9 cellular contexts compared by ENCODE assay signal in genomic region chr1:184881941-184882648, GRCh38.
DNase-seq lines count a peak whose midpoint lies in the region; ATAC-seq and TF ChIP-seq lines count a peak whose summit lies in the region.
"Had no signal": no experiment of that assay in that cellular context is flagged by ENCODE, and none has a peak within 500 bp of the region (broad histone marks: within the 10 kb centered on the region; RNA-seq: fewer than 3 reads in every experiment).

No MANE protein-coding gene starts in this region.

- intact Hi-C loops in activated CD8-positive, alpha-beta T cell treated with anti-CD3 and anti-CD28 coated beads for 36 hours (cut with micrococcal nuclease), result loop anchor here (2.0 kb wide), 2 partner anchors 15 to 91 kb away; no protein-coding TSS in a partner anchor

- peaks cover 4% of the 10 kb centered on the region for H3K27me3 Mint-ChIP-seq in activated CD8-positive, alpha-beta T cell treated with anti-CD3 and anti-CD28 coated beads for 36 hours
- peaks cover 4% of the 10 kb centered on the region for H3K27me3 Mint-ChIP-seq in activated CD8-positive, alpha-beta T cell treated with anti-CD3 and anti-CD28 coated beads, Interleukin-2, amount 10 ng/mL, durations not matched to agents 7 days and 5 days (ENCODE audit: low read depth)
- no peaks in the 10 kb centered on the region for H3K27me3 Mint-ChIP-seq in chondrocyte (ENCODE audit: low read depth)
- H3K27me3 Mint-ChIP-seq in stimulated activated naive B cell treated with anti-CD40 and anti-IgM and Interleukin-4, amounts not matched to agents 10 μg/mL and 1 μg/mL and 100 μg/mL, for 72 hours, result no peaks in the 10 kb centered on the region

- H3K27ac Mint-ChIP-seq in activated CD8-positive, alpha-beta T cell treated with anti-CD3 and anti-CD28 coated beads for 36 hours, result peak overlapping the region; percentile 80
- H3K27ac Mint-ChIP-seq in activated CD8-positive, alpha-beta T cell treated with anti-CD3 and anti-CD28 coated beads, Interleukin-2, amount 10 ng/mL, durations not matched to agents 7 days and 5 days, result no peak overlapping the region
- H3K27ac Mint-ChIP-seq in chondrocyte (ENCODE audit: unreplicated experiment), result peak overlapping the region; percentile 71
- peak overlapping the region; percentile 3 for H3K27ac Mint-ChIP-seq in stimulated activated naive B cell treated with anti-CD40 and anti-IgM and Interleukin-4, amounts not matched to agents 10 μg/mL and 1 μg/mL and 100 μg/mL, for 72 hours

- POLR2A ChIA-PET in activated CD8-positive, alpha-beta T cell treated with anti-CD3 and anti-CD28 coated beads for 36 hours (lab: Charles Lee), result interaction anchor here (0.8 to 1.8 kb wide), 2 partner anchors 16 to 93 kb away, joined by 4 to 7 read pairs; partner anchors contain the start of gene NIBAN1
- POLR2A ChIA-PET in activated CD8-positive, alpha-beta T cell treated with anti-CD3 and anti-CD28 coated beads, Interleukin-2, amount 10 ng/mL, durations not matched to agents 7 days and 5 days (lab: Charles Lee), result interaction anchor here (0.6 kb wide), 1 partner anchor 156 kb away, joined by 3 read pairs; no protein-coding TSS in a partner anchor

- no peak for TF ChIP-seq CTCF in activated CD8-positive, alpha-beta T cell treated with anti-CD3 and anti-CD28 coated beads for 36 hours (IDR thresholded peaks at IDR 0.05)
- TF ChIP-seq CTCF in chondrocyte (IDR thresholded peaks at IDR 0.05), result no peak

- peaks cover 27% of the 10 kb centered on the region for H3K4me1 Mint-ChIP-seq in activated CD8-positive, alpha-beta T cell treated with anti-CD3 and anti-CD28 coated beads for 36 hours (ENCODE audit: low read depth)
- peaks cover 5% of the 10 kb centered on the region for H3K4me1 Mint-ChIP-seq in activated CD8-positive, alpha-beta T cell treated with anti-CD3 and anti-CD28 coated beads, Interleukin-2, amount 10 ng/mL, durations not matched to agents 7 days and 5 days (ENCODE audit: low read depth)
- peaks cover 31% of the 10 kb centered on the region for H3K4me1 Mint-ChIP-seq in chondrocyte (ENCODE audit: low read depth)
- H3K4me1 Mint-ChIP-seq in stimulated activated naive B cell treated with anti-CD40 and anti-IgM and Interleukin-4, amounts not matched to agents 10 μg/mL and 1 μg/mL and 100 μg/mL, for 72 hours, result peaks cover 5 to 12% of the 10 kb centered on the region in 2 donors

- H3K9me3 Mint-ChIP-seq in activated CD8-positive, alpha-beta T cell treated with anti-CD3 and anti-CD28 coated beads for 36 hours, result peaks cover 3% of the 10 kb centered on the region
- no peaks in the 10 kb centered on the region for H3K9me3 Mint-ChIP-seq in activated CD8-positive, alpha-beta T cell treated with anti-CD3 and anti-CD28 coated beads, Interleukin-2, amount 10 ng/mL, durations not matched to agents 7 days and 5 days (ENCODE audit: insufficient read depth)
- no peaks in the 10 kb centered on the region for H3K9me3 Mint-ChIP-seq in chondrocyte (ENCODE audit: low read depth)
- no peaks in the 10 kb centered on the region for H3K9me3 Mint-ChIP-seq in stimulated activated naive B cell treated with anti-CD40 and anti-IgM and Interleukin-4, amounts not matched to agents 10 μg/mL and 1 μg/mL and 100 μg/mL, for 72 hours

- H3K4me3 Mint-ChIP-seq in activated CD8-positive, alpha-beta T cell treated with anti-CD3 and anti-CD28 coated beads for 36 hours, result no peak overlapping the region
- H3K4me3 Mint-ChIP-seq in activated CD8-positive, alpha-beta T cell treated with anti-CD3 and anti-CD28 coated beads, Interleukin-2, amount 10 ng/mL, durations not matched to agents 7 days and 5 days, result no peak overlapping the region
- no peak overlapping the region for H3K4me3 Mint-ChIP-seq in chondrocyte (ENCODE audit: unreplicated experiment)
- H3K4me3 Mint-ChIP-seq in stimulated activated naive B cell treated with anti-CD40 and anti-IgM and Interleukin-4, amounts not matched to agents 10 μg/mL and 1 μg/mL and 100 μg/mL, for 72 hours, result no peak overlapping the region

- ATAC-seq in activated CD8-positive, alpha-beta T cell treated with anti-CD3 and anti-CD28 coated beads for 36 hours, result peak; percentile 73
- ATAC-seq in activated CD8-positive, alpha-beta T cell treated with anti-CD3 and anti-CD28 coated beads, Interleukin-2, amount 10 ng/mL, durations not matched to agents 7 days and 5 days, result no peak
- peak; percentile 48 for ATAC-seq in HG03460 (IDR thresholded peaks at IDR 0.05; ENCODE audit: unreplicated experiment)
- peak in 1 of 2 donors; percentile 23 for ATAC-seq in stimulated activated naive B cell treated with anti-CD40 and anti-IgM and Interleukin-4, amounts not matched to agents 10 μg/mL and 1 μg/mL and 100 μg/mL, for 72 hours (replicated peaks)
- ATAC-seq in GM19324 (IDR thresholded peaks at IDR 0.05; ENCODE audit: low FRiP score, unreplicated experiment), result no peak

- H3K36me3 Mint-ChIP-seq in activated CD8-positive, alpha-beta T cell treated with anti-CD3 and anti-CD28 coated beads for 36 hours (ENCODE audit: low read depth), result peaks cover 11% of the 10 kb centered on the region
- H3K36me3 Mint-ChIP-seq in activated CD8-positive, alpha-beta T cell treated with anti-CD3 and anti-CD28 coated beads, Interleukin-2, amount 10 ng/mL, durations not matched to agents 7 days and 5 days (ENCODE audit: low read depth), result peaks cover 27% of the 10 kb centered on the region
- peaks cover 31% of the 10 kb centered on the region for H3K36me3 Mint-ChIP-seq in chondrocyte (ENCODE audit: low read depth)
- peaks cover 2 to 27% of the 10 kb centered on the region in 2 donors for H3K36me3 Mint-ChIP-seq in stimulated activated naive B cell treated with anti-CD40 and anti-IgM and Interleukin-4, amounts not matched to agents 10 μg/mL and 1 μg/mL and 100 μg/mL, for 72 hours

- CTCF ChIA-PET in activated CD8-positive, alpha-beta T cell treated with anti-CD3 and anti-CD28 coated beads for 36 hours (lab: Charles Lee), result interaction anchor here (0.6 to 1.0 kb wide), 2 partner anchors 77 to 165 kb away, joined by 3 read pairs; no protein-coding TSS in a partner anchor
- CTCF ChIA-PET in activated CD8-positive, alpha-beta T cell treated with anti-CD3 and anti-CD28 coated beads, Interleukin-2, amount 10 ng/mL, durations not matched to agents 7 days and 5 days (lab: Charles Lee), result interaction anchor here (0.8 kb wide), 1 partner anchor 38 kb away, joined by 3 read pairs; no protein-coding TSS in a partner anchor

- peak; percentile 20 for DNase-seq in activated CD8-positive, alpha-beta T cell treated with anti-CD3 and anti-CD28 coated beads for 36 hours
- no peak for DNase-seq in activated CD8-positive, alpha-beta T cell treated with anti-CD3 and anti-CD28 coated beads, Interleukin-2, amount 10 ng/mL, durations not matched to agents 7 days and 5 days
- DNase-seq in chondrocyte (ENCODE audit: low spot score), result no peak
- no peak for DNase-seq in stimulated activated naive B cell treated with anti-CD40 and anti-IgM and Interleukin-4, amounts not matched to agents 10 μg/mL and 1 μg/mL and 100 μg/mL, for 72 hours
- DNase-seq in GM19240 (ENCODE audit: insufficient read length, low spot score), result no peak
- DNase-seq in cerebellar cortex (ENCODE audit: low spot score), result no peak
- DNase-seq: kidney had no signal

Comparison
In these comparisons a context has a peak if more than half of its experiments do, and no peak if none do; other contexts are left out.
1. ATAC-seq: peak in activated CD8-positive, alpha-beta T cell treated with anti-CD3 and anti-CD28 coated beads for 36 hours (single experiment) and HG03460 (single experiment); none in activated CD8-positive, alpha-beta T cell treated with anti-CD3 and anti-CD28 coated beads, Interleukin-2, amount 10 ng/mL, durations not matched to agents 7 days and 5 days (single experiment) and GM19324 (single experiment).